12 cellular contexts compared by ENCODE assay signal in genomic region chr18:9594782-9595181, GRCh38. TPM values are rescaled to one million over a fixed set of nuclear protein-coding genes. Genes with fewer than 3 reads are reported as not detected.
DNase-seq lines count a peak whose midpoint lies in the region; ATAC-seq, FAIRE-seq and TF ChIP-seq lines count a peak whose summit lies in the region.
"Had no signal": no experiment of that assay in that cellular context is flagged by ENCODE, and none has a peak within 500 bp of the region (broad histone marks: within the 10 kb centered on the region; RNA-seq: fewer than 3 reads in every experiment).

No MANE protein-coding gene starts in this region.

- H3K27ac ChIP-seq in A549, result peak overlapping the region in 1 of 2 experiments; percentile 35; a peak in 2 of 6 replicates
- H3K27ac ChIP-seq in naive thymus-derived CD4-positive, alpha-beta T cell (ENCODE audit: low read depth, low read length), result no peak overlapping the region

- no peaks in the 10 kb centered on the region for H3K27me3 ChIP-seq in naive thymus-derived CD4-positive, alpha-beta T cell (ENCODE audit: control insufficient read depth in 2 of 2, insufficient read depth in 2 of 2, low read length in 2 of 2)

- no peak for TF ChIP-seq EP300 in A549 (IDR thresholded peaks at IDR 0.05)

- H3K27ac Mint-ChIP-seq in naive thymus-derived CD4-positive, alpha-beta T cell, result peak overlapping the region in 1 of 9 donors; percentile 9
- H3K27ac Mint-ChIP-seq: B cell had no signal

- DNase-seq in A549 (ENCODE audit: low read depth in 1 of 2, low spot score in 1 of 2), result no peak
- DNase-seq in fibroblast of gingiva (ENCODE audit: low read depth), result peak; percentile 4
- DNase-seq in naive thymus-derived CD4-positive, alpha-beta T cell, result no peak
- DNase-seq in NCI-H1105 treated with DMSO at 0.1 percent for 48 hours (lab: John Stamatoyannopoulos, UW), result no peak
- DNase-seq in SKM-1 (lab: John Stamatoyannopoulos, UW; ENCODE audit: unreplicated experiment), result no peak
- DNase-seq in activated CD8-positive, alpha-beta memory T cell treated with anti-CD3 and anti-CD28 coated beads, Interleukin-2, amount 50 U/mL, for 4 hours, result no peak
- DNase-seq: Kasumi-1, SHP77 treated with DMSO at 0.1 percent for 48 hours had no signal

- H3K4me1 Mint-ChIP-seq in naive thymus-derived CD4-positive, alpha-beta T cell, result peaks cover 9 to 22% (median 22%) of the 10 kb centered on the region in 7 donors

- peaks cover 0 to 6% (median 3%) of the 10 kb centered on the region in 3 experiments for H3K36me3 ChIP-seq in naive thymus-derived CD4-positive, alpha-beta T cell (ENCODE audit: control insufficient read depth in 2 of 3, insufficient read depth in 3 of 3, low read length in 3 of 3)

- POLR2A ChIA-PET in A549 (lab: Yijun Ruan, JAX), result no interaction called here
- POLR2A ChIA-PET in naive thymus-derived CD4-positive, alpha-beta T cell (lab: Charles Lee), result no interaction called here

- CTCF ChIA-PET in A549 (lab: Yijun Ruan, JAX), result interaction anchor here (1.1 kb wide), 1 partner anchor 20 kb away, joined by 6 read pairs; no protein-coding TSS in a partner anchor
- CTCF ChIA-PET in naive thymus-derived CD4-positive, alpha-beta T cell (lab: Charles Lee), result no interaction called here

- no peak for TF ChIP-seq CTCF in A549 (IDR thresholded peaks at IDR 0.05)

- intact Hi-C loops in naive thymus-derived CD4-positive, alpha-beta T cell (cut with micrococcal nuclease), result no loop called here

- peak overlapping the region in 1 of 10 donors; percentile 2 for H3K4me3 Mint-ChIP-seq in naive thymus-derived CD4-positive, alpha-beta T cell
- H3K4me3 Mint-ChIP-seq: B cell had no signal

- H3K4me1 ChIP-seq in A549, result peaks cover 22% of the 10 kb centered on the region
- H3K4me1 ChIP-seq in naive thymus-derived CD4-positive, alpha-beta T cell (ENCODE audit: control insufficient read depth in 2 of 2, insufficient read depth in 2 of 2, low read length in 2 of 2), result peaks cover 0 to 12% of the 10 kb centered on the region in 2 donors

- peak overlapping the region; percentile 52 for H3K4me2 ChIP-seq in A549

- no peak for TF ChIP-seq POLR2A in A549 (IDR thresholded peaks at IDR 0.05; ENCODE audit: low read length)

- no peak for ATAC-seq in A549
- peak; percentile 51 for ATAC-seq in GM19372 (IDR thresholded peaks at IDR 0.05; ENCODE audit: low read depth, unreplicated experiment)
- ATAC-seq in HG03565 (IDR thresholded peaks at IDR 0.05; ENCODE audit: unreplicated experiment), result peak; percentile 63
- no peak for ATAC-seq in naive thymus-derived CD4-positive, alpha-beta T cell
- ATAC-seq: sciatic nerve had no signal

- H3K27me3 Mint-ChIP-seq in naive thymus-derived CD4-positive, alpha-beta T cell, result no peaks in the 10 kb centered on the region
- H3K27me3 Mint-ChIP-seq: B cell had no signal

- TF ChIP-seq RAD21 in A549 (conservative IDR thresholded peaks at IDR 0.05 in 1 of 2, IDR thresholded peaks at IDR 0.05 in 1 of 2), result no peak

- H3K9me3 ChIP-seq in A549, result peaks cover 6% of the 10 kb centered on the region; the same call in 1 of the 3 replicates
- H3K9me3 ChIP-seq in naive thymus-derived CD4-positive, alpha-beta T cell (ENCODE audit: control insufficient read depth in 2 of 3, low read length in 3 of 3), result no peaks in the 10 kb centered on the region

- peaks cover 0 to 55% (median 41%) of the 10 kb centered on the region in 5 donors for H3K36me3 Mint-ChIP-seq in naive thymus-derived CD4-positive, alpha-beta T cell

- peaks cover 0 to 33% (median 15%) of the 10 kb centered on the region in 11 donors for H3K9me3 Mint-ChIP-seq in naive thymus-derived CD4-positive, alpha-beta T cell

- FAIRE-seq in A549 (lab: Jason Lieb, UNC), result no peak

- no peak overlapping the region for H3K4me3 ChIP-seq in A549
- H3K4me3 ChIP-seq in naive thymus-derived CD4-positive, alpha-beta T cell (ENCODE audit: low read length), result no peak overlapping the region

- WGBS in A549 (ENCODE audit: missing lambda C conversion rate), result 23% methylated on average over 1 of the region's 1 CpG

TF ChIP-seq in A549, 52 proteins besides CTCF, POLR2A, EP300 and RAD21:
- TF ChIP-seq CHD4 (IDR thresholded peaks at IDR 0.05; ENCODE audit: borderline replicate concordance), result no peak
- TF ChIP-seq HOXA7 (CRISPR knock-in tag; IDR thresholded peaks at IDR 0.05), result no peak
- no peak for TF ChIP-seq ZNF302 (CRISPR knock-in tag; IDR thresholded peaks at IDR 0.05)
- TF ChIP-seq GATA3 (IDR thresholded peaks at IDR 0.05; ENCODE audit: borderline replicate concordance), result no peak
- TF ChIP-seq RCOR1 (IDR thresholded peaks at IDR 0.05; ENCODE audit: low read depth, low read length), result no peak
- TF ChIP-seq ZFP36 (IDR thresholded peaks at IDR 0.05; ENCODE audit: borderline replicate concordance, partially characterized antibody), result no peak
- TF ChIP-seq, protein P1, sequence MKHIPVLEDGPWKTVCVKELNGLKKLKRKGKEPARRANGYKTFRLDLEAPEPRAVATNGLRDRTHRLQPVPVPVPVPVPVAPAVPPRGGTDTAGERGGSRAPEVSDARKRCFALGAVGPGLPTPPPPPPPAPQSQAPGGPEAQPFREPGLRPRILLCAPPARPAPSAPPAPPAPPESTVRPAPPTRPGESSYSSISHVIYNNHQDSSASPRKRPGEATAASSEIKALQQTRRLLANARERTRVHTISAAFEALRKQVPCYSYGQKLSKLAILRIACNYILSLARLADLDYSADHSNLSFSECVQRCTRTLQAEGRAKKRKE (CRISPR knock-in tag; IDR thresholded peaks at IDR 0.05; ENCODE audit: low read depth), result no peak
- TF ChIP-seq, protein P2, sequence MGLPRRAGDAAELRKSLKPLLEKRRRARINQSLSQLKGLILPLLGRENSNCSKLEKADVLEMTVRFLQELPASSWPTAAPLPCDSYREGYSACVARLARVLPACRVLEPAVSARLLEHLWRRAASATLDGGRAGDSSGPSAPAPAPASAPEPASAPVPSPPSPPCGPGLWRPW (IDR thresholded peaks at IDR 0.05), result no peak
- TF ChIP-seq PHF8 (IDR thresholded peaks at IDR 0.05; ENCODE audit: borderline replicate concordance, low read depth), result no peak
- TF ChIP-seq CHD2 (IDR thresholded peaks at IDR 0.05; ENCODE audit: low read length, partially characterized antibody), result no peak
- TF ChIP-seq FOSB (CRISPR knock-in tag; IDR thresholded peaks at IDR 0.05), result no peak
- no peak for TF ChIP-seq ZC3H11A (IDR thresholded peaks at IDR 0.05)
- no peak for TF ChIP-seq TP53 (CRISPR knock-in tag; IDR thresholded peaks at IDR 0.05)
- no peak for TF ChIP-seq JUN (IDR thresholded peaks at IDR 0.05)
- no peak for TF ChIP-seq KDM1A (IDR thresholded peaks at IDR 0.05; ENCODE audit: low read depth)
- no peak for TF ChIP-seq NR3C1 (IDR thresholded peaks at IDR 0.05)
- TF ChIP-seq FOSL2 (IDR thresholded peaks at IDR 0.05), result no peak
- no peak for TF ChIP-seq FOSL2 (CRISPR knock-in tag; IDR thresholded peaks at IDR 0.05)
- no peak for TF ChIP-seq POLR2AphosphoS2 (conservative IDR thresholded peaks at IDR 0.05; ENCODE audit: low read length)
- no peak for TF ChIP-seq SMC3 (IDR thresholded peaks at IDR 0.05)

RNA-seq across cellular contexts. Expression of gene PPP4R1, which starts 19.6 kb away (rescaled TPM):
- 94.5 and 97.3 TPM in 2 replicates for polyA plus RNA-seq in A549 (2011; rRNA removed)
- polyA plus RNA-seq in A549 (2012; cell fraction: cytosol; rRNA removed), result 50.8 and 63.9 TPM in 2 replicates
- polyA plus RNA-seq in A549 (2012; cell fraction: nucleus; rRNA removed), result 65.6 and 112 TPM in 2 replicates
- 40.1 to 46.1 TPM (median 41.5 TPM) in 3 replicates for polyA plus RNA-seq in A549 (2017; fragmentation: RNase III; extraction: RNeasy Plus Mini Kit Qiagen cat#74134 plus additional on column Dnase treatment)
- polyA minus RNA-seq in A549 (2011; rRNA and poly(A)+ RNA removed), result 159 and 172 TPM in 2 replicates
- 10 to 100 TPM; 33.0 to 54.6 (median 38.2) TPM for total RNA-seq in naive thymus-derived CD4-positive, alpha-beta T cell
- polyA plus RNA-seq in naive thymus-derived CD4-positive, alpha-beta T cell, result 1 to 10 TPM; 5.5 to 6.4 TPM

Comparison
In these comparisons a context has a peak if more than half of its experiments do, and no peak if none do; other contexts are left out.
1. ATAC-seq: peak in GM19372 (single experiment) and HG03565 (single experiment); none in A549 (0 of 2) and naive thymus-derived CD4-positive, alpha-beta T cell (single experiment).
2. RNA of gene PPP4R1, which starts 19.6 kb away (polyA plus RNA-seq): 40.1 to 112 TPM in A549; 5.5 to 6.4 TPM in naive thymus-derived CD4-positive, alpha-beta T cell; every median in the first group is over 4 times any median in the second.